In genomic region chr11:118194835-118195627, GRCh38 we compare ENCODE assay signal across 8 cellular contexts. TPM values are rescaled to one million over a fixed set of nuclear protein-coding genes. Genes with fewer than 3 reads are reported as not detected.
DNase-seq lines count a peak whose midpoint lies in the region; ATAC-seq and TF ChIP-seq lines count a peak whose summit lies in the region.

No MANE protein-coding gene starts in this region.

- no peak for TF ChIP-seq CTCF in brain (conservative IDR thresholded peaks at IDR 0.05)
- TF ChIP-seq CTCF in thoracic aorta (IDR thresholded peaks at IDR 0.05), result no peak

- peak overlapping the region; percentile 47 to 96 (median 88) for H3K27ac Mint-ChIP-seq in brain

- H3K9me3 ChIP-seq in thoracic aorta, result no peaks in the 10 kb centered on the region

- no peak overlapping the region for H3K4me3 ChIP-seq in thoracic aorta

- H3K27ac ChIP-seq in thoracic aorta, result no peak overlapping the region

- peaks cover 7 to 17% (median 13%) of the 10 kb centered on the region in 5 experiments for H3K9me3 Mint-ChIP-seq in brain

- H3K36me3 ChIP-seq in thoracic aorta, result no peaks in the 10 kb centered on the region

- no peak for ATAC-seq in thoracic aorta (ENCODE audit: insufficient number of reproducible peaks, low FRiP score, low read depth)
- no peak for ATAC-seq in GM19397 (IDR thresholded peaks at IDR 0.05; ENCODE audit: unreplicated experiment)
- ATAC-seq in HG02763 (IDR thresholded peaks at IDR 0.05; ENCODE audit: unreplicated experiment), result no peak

- no peaks in the 10 kb centered on the region for H3K27me3 ChIP-seq in thoracic aorta (replicated peaks; ENCODE audit: insufficient read depth)

- DNase-seq in DMS153 (lab: John Stamatoyannopoulos, UW), result peak; percentile 32
- DNase-seq in DMS153 treated with DMSO at 0.1 percent for 48 hours (lab: John Stamatoyannopoulos, UW; ENCODE audit: unreplicated experiment), result no peak
- DNase-seq in kidney glomerular epithelial cell (lab: John Stamatoyannopoulos, UW), result peak; percentile 97
- DNase-seq in thoracic aorta (ENCODE audit: low spot score), result peak; percentile 31
- no peak for DNase-seq in KG1 (lab: John Stamatoyannopoulos, UW)

- no peaks in the 10 kb centered on the region for H3K36me3 Mint-ChIP-seq in brain

- H3K4me3 Mint-ChIP-seq in brain, result peak overlapping the region in 3 of 5 experiments; percentile 42 to 53 (median 45)

- H3K4me1 ChIP-seq in thoracic aorta (ENCODE audit: control insufficient read depth in 1 of 2, low read depth in 2 of 2), result peaks cover 0 to 15% of the 10 kb centered on the region in 2 donors

- peaks cover 28% of the 10 kb centered on the region for H3K27me3 Mint-ChIP-seq in brain

- H3K4me1 Mint-ChIP-seq in brain, result peaks cover 32% of the 10 kb centered on the region

RNA-seq across cellular contexts. Expression of gene SCN2B, which starts 18.6 kb away (rescaled TPM):
- 9.0 TPM for polyA plus RNA-seq in brain (ENCODE audit: insufficient read depth, low read depth, low replicate concordance)
- under 1 TPM in 1 of 2 donors, not detected in 1; 0.07 TPM for total RNA-seq in thoracic aorta

RNA-seq across cellular contexts. Expression of gene JAML, which starts 29.8 kb away (rescaled TPM):
- polyA plus RNA-seq in brain (ENCODE audit: insufficient read depth, low read depth, low replicate concordance), result 0.49 TPM
- total RNA-seq in thoracic aorta, result 1 to 10 TPM; 3.7 to 7.6 TPM

RNA-seq across cellular contexts. Expression of gene SCN4B, which starts 42.4 kb away (rescaled TPM):
- polyA plus RNA-seq in brain (ENCODE audit: insufficient read depth, low read depth, low replicate concordance), result 9.7 TPM
- total RNA-seq in thoracic aorta, result 1 to 10 TPM; 2.0 to 2.4 TPM

RNA-seq across cellular contexts. Expression of gene MPZL3, which starts 57.1 kb away (rescaled TPM):
- 4.3 TPM for polyA plus RNA-seq in brain (ENCODE audit: insufficient read depth, low read depth, low replicate concordance)
- total RNA-seq in thoracic aorta, result 1 to 10 TPM in 1 of 2 donors, under 1 TPM in 1; 0.41 to 3.2 TPM

Comparison
In these comparisons a context has a peak if more than half of its experiments do, and no peak if none do; other contexts are left out.
1. DNase-seq: peak in DMS153 (single experiment), kidney glomerular epithelial cell (single experiment) and thoracic aorta (single experiment); none in DMS153 treated with DMSO at 0.1 percent for 48 hours (single experiment) and KG1 (single experiment).